Comparison of ENCODE assay signal across 1 cellular context in the genomic region with DNA sequence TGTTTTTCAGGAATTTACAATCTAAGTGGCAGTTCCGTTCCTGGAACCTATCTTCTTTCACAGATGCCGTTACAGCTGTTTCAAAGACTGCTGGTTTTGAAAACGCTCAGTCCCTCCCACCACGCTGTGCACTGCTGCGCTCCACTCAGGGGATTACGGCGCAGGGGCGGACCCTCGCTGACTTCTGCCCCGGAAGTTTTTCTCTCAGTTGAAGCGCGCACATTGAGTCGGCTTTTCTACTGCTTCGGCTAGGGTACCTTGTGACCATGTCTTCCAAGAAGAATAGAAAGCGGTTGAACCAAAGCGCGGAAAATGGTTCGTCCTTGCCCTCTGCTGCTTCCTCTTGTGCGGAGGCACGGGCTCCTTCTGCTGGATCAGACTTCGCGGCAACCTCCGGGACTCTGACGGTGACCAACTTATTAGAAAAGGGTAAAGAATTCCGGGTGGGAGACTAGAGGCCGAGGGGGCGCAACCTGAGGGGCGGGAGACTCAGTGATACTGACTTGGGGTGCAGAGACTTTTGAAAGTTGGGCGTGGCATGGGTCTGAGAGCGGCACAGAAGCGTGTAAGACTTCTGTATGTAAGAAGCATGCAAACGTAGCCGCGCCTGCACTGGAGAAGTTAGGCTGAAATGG.
A peak's percentile ranks its signal among the peaks of the same experiment; 100 is the strongest.
TF ChIP-seq lines count a peak whose summit lies in the region.

No MANE protein-coding gene starts in this region.

TF ChIP-seq in HCT116, 20 proteins besides CTCF, POLR2A, EP300 and RAD21 (continued from another document):
- peak; percentile 75 for TF ChIP-seq SIN3A (IDR thresholded peaks at IDR 0.05; ENCODE audit: low read depth)
- no peak for TF ChIP-seq CEBPB (IDR thresholded peaks at IDR 0.05; ENCODE audit: low read depth)
- no peak for TF ChIP-seq ZFX (IDR thresholded peaks at IDR 0.05)
- TF ChIP-seq EZH2phosphoT487 (IDR thresholded peaks at IDR 0.05; ENCODE audit: borderline replicate concordance), result no peak
- TF ChIP-seq, protein P1, sequence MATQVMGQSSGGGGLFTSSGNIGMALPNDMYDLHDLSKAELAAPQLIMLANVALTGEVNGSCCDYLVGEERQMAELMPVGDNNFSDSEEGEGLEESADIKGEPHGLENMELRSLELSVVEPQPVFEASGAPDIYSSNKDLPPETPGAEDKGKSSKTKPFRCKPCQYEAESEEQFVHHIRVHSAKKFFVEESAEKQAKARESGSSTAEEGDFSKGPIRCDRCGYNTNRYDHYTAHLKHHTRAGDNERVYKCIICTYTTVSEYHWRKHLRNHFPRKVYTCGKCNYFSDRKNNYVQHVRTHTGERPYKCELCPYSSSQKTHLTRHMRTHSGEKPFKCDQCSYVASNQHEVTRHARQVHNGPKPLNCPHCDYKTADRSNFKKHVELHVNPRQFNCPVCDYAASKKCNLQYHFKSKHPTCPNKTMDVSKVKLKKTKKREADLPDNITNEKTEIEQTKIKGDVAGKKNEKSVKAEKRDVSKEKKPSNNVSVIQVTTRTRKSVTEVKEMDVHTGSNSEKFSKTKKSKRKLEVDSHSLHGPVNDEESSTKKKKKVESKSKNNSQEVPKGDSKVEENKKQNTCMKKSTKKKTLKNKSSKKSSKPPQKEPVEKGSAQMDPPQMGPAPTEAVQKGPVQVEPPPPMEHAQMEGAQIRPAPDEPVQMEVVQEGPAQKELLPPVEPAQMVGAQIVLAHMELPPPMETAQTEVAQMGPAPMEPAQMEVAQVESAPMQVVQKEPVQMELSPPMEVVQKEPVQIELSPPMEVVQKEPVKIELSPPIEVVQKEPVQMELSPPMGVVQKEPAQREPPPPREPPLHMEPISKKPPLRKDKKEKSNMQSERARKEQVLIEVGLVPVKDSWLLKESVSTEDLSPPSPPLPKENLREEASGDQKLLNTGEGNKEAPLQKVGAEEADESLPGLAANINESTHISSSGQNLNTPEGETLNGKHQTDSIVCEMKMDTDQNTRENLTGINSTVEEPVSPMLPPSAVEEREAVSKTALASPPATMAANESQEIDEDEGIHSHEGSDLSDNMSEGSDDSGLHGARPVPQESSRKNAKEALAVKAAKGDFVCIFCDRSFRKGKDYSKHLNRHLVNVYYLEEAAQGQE (IDR thresholded peaks at IDR 0.05; ENCODE audit: low read depth), result no peak
- TF ChIP-seq FOSL1 (IDR thresholded peaks at IDR 0.05; ENCODE audit: low read depth), result no peak
- peak; percentile 87 for TF ChIP-seq YY1 (IDR thresholded peaks at IDR 0.05; ENCODE audit: extremely low read depth, insufficient replicate concordance, low read depth, low read length)
- peak; percentile 76 for TF ChIP-seq SP1 (IDR thresholded peaks at IDR 0.05; ENCODE audit: low read depth)
- TF ChIP-seq SRF (IDR thresholded peaks at IDR 0.05; ENCODE audit: low read depth), result peak; percentile 14; the same call in 1 of the 2 replicates
